Comparison of ENCODE assay signal across 8 cellular contexts in the genomic region with DNA sequence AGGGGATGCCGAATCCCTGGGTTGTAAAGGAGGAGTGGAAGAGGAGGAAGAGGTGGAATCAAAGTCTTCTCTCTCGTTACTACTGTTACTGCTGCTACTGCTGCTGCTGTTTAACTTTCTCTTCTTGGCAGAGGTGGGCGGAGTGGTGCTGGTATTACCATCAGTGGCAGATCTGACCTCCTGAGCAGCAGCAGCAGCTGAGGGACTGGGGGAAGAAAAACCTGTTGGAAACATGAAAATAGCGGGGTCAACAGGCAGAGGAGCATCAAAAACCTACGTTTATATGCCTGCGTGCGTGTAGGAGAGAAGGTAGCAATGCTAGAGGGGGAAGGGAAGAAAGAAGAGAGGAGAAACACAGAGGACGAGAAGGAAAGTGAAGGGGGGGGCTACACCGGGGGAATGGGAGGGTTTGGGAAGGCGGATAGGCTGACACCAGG.
DNase-seq lines count a peak whose midpoint lies in the region; ATAC-seq, FAIRE-seq and TF ChIP-seq lines count a peak whose summit lies in the region.

No MANE protein-coding gene starts in this region.

- H3K27ac Mint-ChIP-seq in effector memory CD8-positive, alpha-beta T cell: peak overlapping the region; percentile 92 to 94
- H3K27ac Mint-ChIP-seq in stimulated activated naive CD8-positive, alpha-beta T cell treated with anti-CD3 and anti-CD28 coated beads, Interleukin-15, amount 100 ng/mL, for 72 hours: peak overlapping the region; percentile 99 to 100

- H4K20me1 ChIP-seq in KMS-11 (ENCODE audit: insufficient read depth): no peaks in the 10 kb centered on the region

- H3K27me3 Mint-ChIP-seq in effector memory CD8-positive, alpha-beta T cell: no peaks in the 10 kb centered on the region
- H3K27me3 Mint-ChIP-seq in stimulated activated naive CD8-positive, alpha-beta T cell treated with anti-CD3 and anti-CD28 coated beads, Interleukin-15, amount 100 ng/mL, for 72 hours: no peaks in the 10 kb centered on the region

- peak overlapping the region; percentile 62 for H3K4me2 ChIP-seq in KMS-11

- peaks cover 4 to 27% of the 10 kb centered on the region in 2 donors for H3K4me1 Mint-ChIP-seq in effector memory CD8-positive, alpha-beta T cell (ENCODE audit: low read depth in 2 of 2)
- peaks cover 6% of the 10 kb centered on the region for H3K4me1 Mint-ChIP-seq in stimulated activated naive CD8-positive, alpha-beta T cell treated with anti-CD3 and anti-CD28 coated beads, Interleukin-15, amount 100 ng/mL, for 72 hours

- H3K36me3 Mint-ChIP-seq in effector memory CD8-positive, alpha-beta T cell (ENCODE audit: insufficient read depth): peaks cover 19% of the 10 kb centered on the region

- H3K4me1 ChIP-seq in KMS-11 (ENCODE audit: low read depth, poor library complexity, severe bottlenecking): peaks cover 19% of the 10 kb centered on the region
- peaks cover 16% of the 10 kb centered on the region for H3K4me1 ChIP-seq in mucosa of stomach (ENCODE audit: control insufficient read depth, insufficient read depth, low read length)

- H2AFZ ChIP-seq in KMS-11 (ENCODE audit: low read depth): peak overlapping the region; percentile 71; the same call in 1 of the 2 replicates

- peak overlapping the region; percentile 96 for H3K27ac ChIP-seq in KMS-11

- H3K79me2 ChIP-seq in KMS-11 (ENCODE audit: insufficient read depth, low read depth): peaks cover 27% of the 10 kb centered on the region; the same call in 1 of the 2 replicates

- H3K4me3 Mint-ChIP-seq in effector memory CD8-positive, alpha-beta T cell: peak overlapping the region; percentile 93 to 95
- peak overlapping the region; percentile 99 to 100 for H3K4me3 Mint-ChIP-seq in stimulated activated naive CD8-positive, alpha-beta T cell treated with anti-CD3 and anti-CD28 coated beads, Interleukin-15, amount 100 ng/mL, for 72 hours

- H3K36me3 ChIP-seq in KMS-11 (ENCODE audit: insufficient read depth) (no peaks in the 10 kb centered on the region), mucosa of stomach (ENCODE audit: control insufficient read depth, insufficient read depth, low read length) (no peaks in the 10 kb centered on the region)

- DNase-seq in CD1c-positive myeloid dendritic cell (ENCODE audit: extremely low spot score) (peak; percentile 19), RCC 7860 (ENCODE audit: low spot score) (no peak)
- peak; percentile 31 to 45 for DNase-seq in activated CD4-positive, alpha-beta T cell treated with anti-CD3 and anti-CD28 coated beads, Interleukin-2, amount 50 U/mL, for 48 hours
- DNase-seq in effector memory CD8-positive, alpha-beta T cell: peak; percentile 15 to 33 (median 15)
- DNase-seq in stimulated activated naive CD8-positive, alpha-beta T cell treated with anti-CD3 and anti-CD28 coated beads, Interleukin-15, amount 100 ng/mL, for 72 hours: peak; percentile 39 to 41

- peak overlapping the region; percentile 96; the same call in 1 of the 2 replicates for H3K9ac ChIP-seq in KMS-11
- peak overlapping the region; percentile 93 for H3K9ac ChIP-seq in mucosa of stomach (ENCODE audit: low read length)

- H3K27me3 ChIP-seq in KMS-11 (ENCODE audit: insufficient read depth, low read depth) (no peaks in the 10 kb centered on the region), mucosa of stomach (ENCODE audit: control insufficient read depth, insufficient read depth, low read length) (no peaks in the 10 kb centered on the region)

- peak; percentile 38 for ATAC-seq in GM21423 (IDR thresholded peaks at IDR 0.05; ENCODE audit: unreplicated experiment)
- ATAC-seq in effector memory CD8-positive, alpha-beta T cell (replicated peaks): peak; percentile 47
- peak; percentile 74 for ATAC-seq in stimulated activated naive CD8-positive, alpha-beta T cell treated with anti-CD3 and anti-CD28 coated beads, Interleukin-15, amount 100 ng/mL, for 72 hours

- no peak for FAIRE-seq in RCC 7860 (lab: Jason Lieb, UNC)

- H3K4me3 ChIP-seq in KMS-11 (IDR thresholded peaks at IDR 0.05; ENCODE audit: insufficient read depth, low read depth, low read length) (no peak overlapping the region), mucosa of stomach (ENCODE audit: low read length) (peak overlapping the region; percentile 54)

- no peaks in the 10 kb centered on the region for H3K9me3 Mint-ChIP-seq in effector memory CD8-positive, alpha-beta T cell
- H3K9me3 Mint-ChIP-seq in stimulated activated naive CD8-positive, alpha-beta T cell treated with anti-CD3 and anti-CD28 coated beads, Interleukin-15, amount 100 ng/mL, for 72 hours: no peaks in the 10 kb centered on the region

- TF ChIP-seq CTCF in KMS-11 (conservative IDR thresholded peaks at IDR 0.05; ENCODE audit: low read depth, low read length): no peak

- no peaks in the 10 kb centered on the region for H3K9me3 ChIP-seq in mucosa of stomach (ENCODE audit: control insufficient read depth, low read length)
